ENCODE assay signal across 1 cellular context in genomic region chr9:38386319-38386895, GRCh38.
TF ChIP-seq lines count a peak whose summit lies in the region.

No MANE protein-coding gene starts in this region.

TF ChIP-seq in HepG2, 621 proteins besides CTCF, POLR2A, EP300 and RAD21 (continued from another document and continues in another):
- TF ChIP-seq ATF2 (CRISPR knock-in tag; IDR thresholded peaks at IDR 0.05): peak; percentile 69
- TF ChIP-seq ZNF564 (CRISPR knock-in tag; IDR thresholded peaks at IDR 0.05): no peak
- TF ChIP-seq ZNF629 (CRISPR knock-in tag; conservative IDR thresholded peaks at IDR 0.05): peak; percentile 85
- no peak for TF ChIP-seq HNRNPK (IDR thresholded peaks at IDR 0.05; ENCODE audit: low read depth, low read length, poor library complexity, severe bottlenecking)
- TF ChIP-seq HOXA5 (CRISPR knock-in tag; IDR thresholded peaks at IDR 0.05): peak; percentile 33; the same call in 1 of the 2 replicates
- peak; percentile 69 for TF ChIP-seq HDAC2 (CRISPR knock-in tag; IDR thresholded peaks at IDR 0.05)
- no peak for TF ChIP-seq DDIT3 (CRISPR knock-in tag; IDR thresholded peaks at IDR 0.05)
- peak; percentile 50; the same call in 1 of the 2 replicates for TF ChIP-seq ZBTB7B (CRISPR knock-in tag; IDR thresholded peaks at IDR 0.05)
- no peak for TF ChIP-seq SP4 (CRISPR knock-in tag; IDR thresholded peaks at IDR 0.05)
- TF ChIP-seq HES4 (CRISPR knock-in tag; IDR thresholded peaks at IDR 0.05; ENCODE audit: borderline replicate concordance): no peak
- peak; percentile 34; the same call in 1 of the 2 replicates for TF ChIP-seq TFAP4 (IDR thresholded peaks at IDR 0.05; ENCODE audit: borderline replicate concordance, low read depth)
- TF ChIP-seq HNF1B (CRISPR knock-in tag; IDR thresholded peaks at IDR 0.05): peak; percentile 80
- no peak for TF ChIP-seq ARNT (IDR thresholded peaks at IDR 0.05)
- TF ChIP-seq DRAP1 (CRISPR knock-in tag; IDR thresholded peaks at IDR 0.05): peak; percentile 40; the same call in 1 of the 2 replicates
- TF ChIP-seq REST (IDR thresholded peaks at IDR 0.05; ENCODE audit: borderline replicate concordance in 1 of 2, low read depth in 1 of 2, low read length in 2 of 2): no peak
- no peak for TF ChIP-seq BCLAF1 (IDR thresholded peaks at IDR 0.05)
- 0 out of 2 replicates have a peak, but pooled peaks have one; percentile 3 for TF ChIP-seq RBFOX2 (IDR thresholded peaks at IDR 0.05; ENCODE audit: low read depth, low read length)
- peak; percentile 58 for TF ChIP-seq POGZ (CRISPR knock-in tag; IDR thresholded peaks at IDR 0.05)
- TF ChIP-seq ZNF574 (CRISPR knock-in tag; IDR thresholded peaks at IDR 0.05): 0 out of 2 replicates have a peak, but pooled peaks have one; percentile 54
- peak; percentile 78 for TF ChIP-seq HNF1A (IDR thresholded peaks at IDR 0.05; ENCODE audit: low read depth)
- TF ChIP-seq HNF1A (CRISPR knock-in tag; IDR thresholded peaks at IDR 0.05; ENCODE audit: borderline replicate concordance): peak; percentile 91
- no peak for TF ChIP-seq SOX13 (IDR thresholded peaks at IDR 0.05)
- TF ChIP-seq SOX13 (CRISPR knock-in tag; conservative IDR thresholded peaks at IDR 0.05 in 1 of 2, IDR thresholded peaks at IDR 0.05 in 1 of 2): peak in 1 of 2 experiments; percentile 67; a peak in 2 of 4 replicates
- TF ChIP-seq ZBTB14 (CRISPR knock-in tag; IDR thresholded peaks at IDR 0.05): no peak
- peak; percentile 53; the same call in 1 of the 2 replicates for TF ChIP-seq ZGPAT (CRISPR knock-in tag; IDR thresholded peaks at IDR 0.05)
- TF ChIP-seq ETS1 (CRISPR knock-in tag; IDR thresholded peaks at IDR 0.05): no peak
- TF ChIP-seq FOXA3 (CRISPR knock-in tag; IDR thresholded peaks at IDR 0.05): peak; percentile 51; the same call in 1 of the 2 replicates
- no peak for TF ChIP-seq ZFP1 (CRISPR knock-in tag; IDR thresholded peaks at IDR 0.05)
- TF ChIP-seq ZNF850 (CRISPR knock-in tag; conservative IDR thresholded peaks at IDR 0.05): no peak
